Comparison of ENCODE assay signal across 22 cellular contexts in genomic region chr2:241901018-241901380, GRCh38. TPM values are rescaled to one million over a fixed set of nuclear protein-coding genes. Genes with fewer than 3 reads are reported as not detected.
DNase-seq lines count a peak whose midpoint lies in the region; ATAC-seq, FAIRE-seq and TF ChIP-seq lines count a peak whose summit lies in the region.
"Had no signal": no experiment of that assay in that cellular context is flagged by ENCODE, and none has a peak within 500 bp of the region (broad histone marks: within the 10 kb centered on the region; RNA-seq: fewer than 3 reads in every experiment).

No MANE protein-coding gene starts in this region.

- no peak for ATAC-seq in GM21390 (IDR thresholded peaks at IDR 0.05; ENCODE audit: unreplicated experiment)
- ATAC-seq in GM19324 (IDR thresholded peaks at IDR 0.05; ENCODE audit: low FRiP score, unreplicated experiment): no peak
- ATAC-seq: activated T-cell treated with anti-CD3 and anti-CD28 coated beads, Interleukin-2, amount 50 U/mL, for 4 hours; CD8-positive, alpha-beta T cell had no signal

- no peak overlapping the region for H3K4me3 Mint-ChIP-seq in MCF 10A (ENCODE audit: unreplicated experiment)
- peak overlapping the region; percentile 89 for H3K4me3 Mint-ChIP-seq in type B pancreatic cell
- H3K4me3 Mint-ChIP-seq: activated T-cell treated with anti-CD3 and anti-CD28 coated beads, Interleukin-2, amount 50 U/mL, for 4 hours; CD8-positive, alpha-beta T cell had no signal

- TF ChIP-seq EP300 in H1 (IDR thresholded peaks at IDR 0.05; ENCODE audit: borderline replicate concordance in 1 of 2, low read depth in 2 of 2, low read length in 2 of 2): no peak

- TF ChIP-seq CTCF in mammary epithelial cell (conservative IDR thresholded peaks at IDR 0.05 in 1 of 2, IDR thresholded peaks at IDR 0.05 in 1 of 2; ENCODE audit: extremely low read depth in 1 of 2, insufficient read depth in 1 of 2, low read depth in 1 of 2, low read length in 2 of 2): no peak
- no peak for TF ChIP-seq CTCF in MCF 10A (IDR thresholded peaks at IDR 0.05; ENCODE audit: unreplicated experiment)
- TF ChIP-seq CTCF in H1 (IDR thresholded peaks at IDR 0.05; ENCODE audit: control extremely low read depth in 1 of 3, insufficient read depth in 1 of 3, low read depth in 1 of 3, low read length in 3 of 3): no peak
- no peak for TF ChIP-seq CTCF in type B pancreatic cell (conservative IDR thresholded peaks at IDR 0.05)

- no peaks in the 10 kb centered on the region for H4K20me1 ChIP-seq in mammary epithelial cell (ENCODE audit: insufficient read depth, low read length)
- H4K20me1 ChIP-seq in H1 (replicated peaks in 1 of 2; ENCODE audit: control insufficient read depth in 1 of 2, insufficient read depth in 2 of 2, low read length in 2 of 2): peaks cover 0 to 1% of the 10 kb centered on the region in 2 experiments

- no peak overlapping the region; the same call in 1 of the 2 replicates for H2AK5ac ChIP-seq in H1 (ENCODE audit: low read depth, low read length)

- DNase-seq in mammary epithelial cell (no peak), MCF 10A (ENCODE audit: unreplicated experiment) (no peak), H1 (ENCODE audit: low read depth in 1 of 2, low spot score in 2 of 2) (peak in 1 of 2 experiments; percentile 42), mesenteric fat pad (ENCODE audit: low spot score) (peak; percentile 83), type B pancreatic cell (ENCODE audit: extremely low spot score, unreplicated experiment) (no peak), NCI-H2227 treated with DMSO at 0.1 percent for 48 hours (lab: John Stamatoyannopoulos, UW) (no peak)
- DNase-seq: activated CD4-positive, alpha-beta T cell treated with anti-CD3 and anti-CD28 coated beads, Interleukin-2, amount 50 U/mL, for 4 hours; activated T-cell treated with anti-CD3 and anti-CD28 coated beads, Interleukin-2, amount 50 U/mL, for 4 hours; CD8-positive, alpha-beta T cell; hippocampal formation; Karpas-422; kidney glomerular epithelial cell; NCI-H1417; psoas muscle; stimulated activated CD4-positive, alpha-beta T cell treated with anti-CD3 and anti-CD28 coated beads, Interleukin-12 subunit alpha, Interleukin-12 subunit beta, amount 100 ng/mL, for 4 hours; stimulated activated naive B cell treated with anti-CD40 and anti-IgM and Interleukin-4, amounts not matched to agents 10 μg/mL and 1 μg/mL and 100 μg/mL, for 72 hours had no signal

- H3K9me3 ChIP-seq in mammary epithelial cell (replicated peaks; ENCODE audit: insufficient read depth, low read length) (no peaks in the 10 kb centered on the region), H1 (ENCODE audit: insufficient read depth in 2 of 2, low read depth in 1 of 2, low read length in 1 of 2) (no peaks in the 10 kb centered on the region)
- H3K9me3 ChIP-seq: Peyer's patch, psoas muscle had no signal

- H3K4ac ChIP-seq in H1 (replicated peaks; ENCODE audit: insufficient read length, low read depth, low read length): no peak overlapping the region

- no peak overlapping the region for H3K56ac ChIP-seq in H1 (replicated peaks; ENCODE audit: insufficient read length, low read depth, low read length)

- dilution Hi-C loops in mammary epithelial cell (cut with HindIII; ENCODE audit: low sequenced_read_pairs): no loop called here

- intact Hi-C loops in mammary epithelial cell (cut with micrococcal nuclease) (no loop called here), MCF 10A (cut with micrococcal nuclease) (no loop called here)

- no peaks in the 10 kb centered on the region for H3K36me3 Mint-ChIP-seq in MCF 10A (ENCODE audit: insufficient read depth, unreplicated experiment)
- no peaks in the 10 kb centered on the region for H3K36me3 Mint-ChIP-seq in type B pancreatic cell

- FAIRE-seq in H1 (lab: Jason Lieb, UNC): no peak

- H3K4me3 ChIP-seq in mammary epithelial cell (replicated peaks in 1 of 3; ENCODE audit: insufficient read depth in 1 of 3, low read depth in 2 of 3, low read length in 3 of 3) (no peak overlapping the region), H1 (ENCODE audit: extremely low read depth in 1 of 4, insufficient read depth in 2 of 4, low read depth in 3 of 4, low read length in 4 of 4) (no peak overlapping the region)
- H3K4me3 ChIP-seq: psoas muscle had no signal

- 20% methylated on average over 13 of the region's 21 CpGs for WGBS in mammary epithelial cell (ENCODE audit: low coverage, missing lambda C conversion rate)
- 84% methylated on average over 21 of the region's 21 CpGs; no CpG with 5 or more reads in 1 of the 2 experiments for WGBS in H1 (ENCODE audit: extremely low coverage in 1 of 2, insufficient coverage in 1 of 2, insufficient read length in 1 of 2, insufficient replicate concordance in 2 of 2, low coverage in 1 of 2, low lambda C conversion rate in 2 of 2, missing lambda C conversion rate in 1 of 2), 2 experiments

- no peaks in the 10 kb centered on the region for H3K27me3 Mint-ChIP-seq in MCF 10A (ENCODE audit: insufficient read depth, unreplicated experiment)
- no peaks in the 10 kb centered on the region for H3K27me3 Mint-ChIP-seq in type B pancreatic cell
- H3K27me3 Mint-ChIP-seq: stimulated activated naive B cell treated with anti-CD40 and anti-IgM and Interleukin-4, amounts not matched to agents 10 μg/mL and 1 μg/mL and 100 μg/mL, for 72 hours had no signal

- no TSS peak for BruUV-seq in mammary epithelial cell (replicated peaks; lab: Mats Ljungman, UMichigan)
- no TSS peak for BruUV-seq in MCF 10A (replicated peaks; lab: Mats Ljungman, UMichigan)

- H3K4me2 ChIP-seq in mammary epithelial cell (ENCODE audit: insufficient read depth, low read depth, low read length): peak overlapping the region; percentile 91
- H3K4me2 ChIP-seq in H1 (ENCODE audit: insufficient read depth in 1 of 2, low read depth in 2 of 2, low read length in 2 of 2): peak overlapping the region in 1 of 2 experiments; percentile 71; a peak in 1 of 4 replicates

- H4K91ac ChIP-seq in H1 (replicated peaks; ENCODE audit: insufficient read length, low read length): peak overlapping the region; percentile 86

- CTCF ChIA-PET in mammary epithelial cell (lab: Charles Lee; ENCODE audit: low non-redundant PET) (no interaction called here), MCF 10A (lab: Yijun Ruan, JAX) (no interaction called here), H1 (lab: Charles Lee; ENCODE audit: partially characterized antibody) (interaction anchor here (0.8 kb wide), 1 partner anchor 91 kb away, joined by 3 read pairs; no protein-coding TSS in a partner anchor)

- peak overlapping the region; percentile 60; the same call in 1 of the 2 replicates for H2BK5ac ChIP-seq in H1 (ENCODE audit: low read depth, low read length)

- H2BK12ac ChIP-seq in H1 (ENCODE audit: low read depth, low read length): 0 out of 2 replicates have a peak overlapping the region, but pooled peaks have one; percentile 39

- H3K4me1 ChIP-seq in mammary epithelial cell (ENCODE audit: insufficient read depth, low read length): peaks cover 16% of the 10 kb centered on the region
- peaks cover 0 to 21% (median 13%) of the 10 kb centered on the region in 4 experiments; a peak in 6 of 7 replicates for H3K4me1 ChIP-seq in H1 (replicated peaks in 1 of 4; ENCODE audit: control insufficient read depth in 3 of 4, insufficient read depth in 4 of 4, low read length in 3 of 4)
- H3K4me1 ChIP-seq: Peyer's patch, psoas muscle had no signal

- 0 out of 2 replicates have a peak overlapping the region, but pooled peaks have one; percentile 61 for H2BK15ac ChIP-seq in H1 (ENCODE audit: low read length)

- H2BK20ac ChIP-seq in H1 (ENCODE audit: low read length): 0 out of 2 replicates have a peak overlapping the region, but pooled peaks have one; percentile 32

- H3K23me2 ChIP-seq in H1 (ENCODE audit: low read depth, low read length): peaks cover 14% of the 10 kb centered on the region; the same call in 1 of the 2 replicates

- H3K9ac ChIP-seq in mammary epithelial cell (ENCODE audit: insufficient read depth, low read length) (no peak overlapping the region), H1 (replicated peaks in 1 of 4; ENCODE audit: extremely low read depth in 1 of 4, low read depth in 3 of 4, low read length in 3 of 4) (no peak overlapping the region)

- H3K27me3 ChIP-seq in mammary epithelial cell (ENCODE audit: insufficient read depth, low read length): no peaks in the 10 kb centered on the region
- H3K27me3 ChIP-seq in H1 (replicated peaks in 1 of 4; ENCODE audit: control insufficient read depth in 3 of 4, extremely low read depth in 1 of 4, insufficient read depth in 3 of 4, low read length in 3 of 4): peaks cover 0 to 2% (median 0%) of the 10 kb centered on the region in 4 experiments; a peak in 2 of 7 replicates
- H3K27me3 ChIP-seq: Peyer's patch had no signal

- H3K27ac Mint-ChIP-seq in MCF 10A (ENCODE audit: low read depth, unreplicated experiment): no peak overlapping the region
- H3K27ac Mint-ChIP-seq in type B pancreatic cell: peak overlapping the region; percentile 81
- H3K27ac Mint-ChIP-seq: CD8-positive, alpha-beta T cell; stimulated activated naive B cell treated with anti-CD40 and anti-IgM and Interleukin-4, amounts not matched to agents 10 μg/mL and 1 μg/mL and 100 μg/mL, for 72 hours had no signal

- H3K9me3 Mint-ChIP-seq in MCF 10A (ENCODE audit: unreplicated experiment) (no peaks in the 10 kb centered on the region), type B pancreatic cell (no peaks in the 10 kb centered on the region)
- H3K9me3 Mint-ChIP-seq: activated T-cell treated with anti-CD3 and anti-CD28 coated beads, Interleukin-2, amount 50 U/mL, for 4 hours; CD8-positive, alpha-beta T cell had no signal

- POLR2A ChIA-PET in MCF 10A (lab: Yijun Ruan, JAX) (no interaction called here), H1 (lab: Charles Lee; ENCODE audit: partially characterized antibody) (no interaction called here)

- H4K5ac ChIP-seq in H1 (ENCODE audit: insufficient read length, low read depth, low read length): no peak overlapping the region

- no peaks in the 10 kb centered on the region for H3K36me3 ChIP-seq in mammary epithelial cell (ENCODE audit: insufficient read depth, low read length)
- no peaks in the 10 kb centered on the region; a peak in 1 of 8 replicates for H3K36me3 ChIP-seq in H1 (ENCODE audit: control insufficient read depth in 2 of 4, insufficient read depth in 4 of 4, low read length in 3 of 4)
- H3K36me3 ChIP-seq: cardiac muscle cell, Peyer's patch had no signal

- H3K18ac ChIP-seq in H1 (ENCODE audit: extremely low read depth, low read length): peak overlapping the region; percentile 48; the same call in 1 of the 2 replicates

- peaks cover 3% of the 10 kb centered on the region; the same call in 1 of the 2 replicates for H3K79me1 ChIP-seq in H1 (ENCODE audit: low read depth, low read length)

- no peak overlapping the region for H3K27ac ChIP-seq in mammary epithelial cell (ENCODE audit: insufficient read depth, low read depth, low read length)
- no peak overlapping the region for H3K27ac ChIP-seq in H1 (ENCODE audit: low read depth, low read length)
- H3K27ac ChIP-seq: Peyer's patch, psoas muscle had no signal

- H3K23ac ChIP-seq in H1 (ENCODE audit: insufficient read length): no peak overlapping the region

- H3K4me1 Mint-ChIP-seq in MCF 10A (ENCODE audit: insufficient read depth, unreplicated experiment): no peaks in the 10 kb centered on the region
- peaks cover 17% of the 10 kb centered on the region for H3K4me1 Mint-ChIP-seq in type B pancreatic cell (ENCODE audit: unreplicated experiment)

- no peak for TF ChIP-seq POLR2A in H1 (IDR thresholded peaks at IDR 0.05; ENCODE audit: control extremely low read depth in 1 of 2, low read depth in 2 of 2, low read length in 2 of 2)

- H3K79me2 ChIP-seq in mammary epithelial cell (ENCODE audit: insufficient read depth, low read length): no peaks in the 10 kb centered on the region
- H3K79me2 ChIP-seq in H1 (ENCODE audit: control insufficient read depth in 1 of 2, insufficient read depth in 2 of 2, low read length in 2 of 2): no peaks in the 10 kb centered on the region

- TF ChIP-seq RAD21 in H1 (IDR thresholded peaks at IDR 0.05 in 1 of 2, conservative IDR thresholded peaks at IDR 0.05 in 1 of 2; ENCODE audit: low read depth in 2 of 2, low read length in 2 of 2): no peak

- no peak overlapping the region for H3K14ac ChIP-seq in H1 (ENCODE audit: insufficient read length)

- H4K8ac ChIP-seq in H1 (ENCODE audit: extremely low read depth, insufficient read depth, low read length): no peak overlapping the region

- in situ Hi-C loops in mammary epithelial cell (cut with MboI; ENCODE audit: low sequenced_read_pairs in 2 of 2): no loop called here

- H2AFZ ChIP-seq in mammary epithelial cell (ENCODE audit: low read depth, low read length) (peak overlapping the region; percentile 83), H1 (ENCODE audit: low read length) (no peak overlapping the region)

- H2BK120ac ChIP-seq in H1 (replicated peaks; ENCODE audit: low read depth, low read length): no peak overlapping the region

RNA-seq across cellular contexts. Expression of gene RTP5, which starts 31.5 kb away (rescaled TPM):
- total RNA-seq in mammary epithelial cell: not detected
- polyA plus RNA-seq in mammary epithelial cell: not detected
- polyA minus RNA-seq in mammary epithelial cell: not detected
- not detected in 2 replicates for total RNA-seq in MCF 10A (2022)
- total RNA-seq in H1 (2021; fragmentation: NEBNext Ultra II Directional; extraction: Animal tissue kit (Norgen Biotek cat#: 25700)): not detected in 2 replicates
- polyA plus RNA-seq in H1 (2011; rRNA removed): 0.03 TPM in 1 of 2 replicates, not detected in the other
- not detected for polyA plus RNA-seq in H1 (2011; cell fraction: cytosol; rRNA removed)
- polyA plus RNA-seq in H1 (2011; cell fraction: nucleus; rRNA removed): not detected
- not detected in 4 replicates for polyA plus RNA-seq in H1 (2012, experiment 1 of 2)
- polyA plus RNA-seq in H1 (2012, experiment 2 of 2): not detected
- polyA plus RNA-seq in H1 (2013, experiment 1 of 2): not detected
- not detected for polyA plus RNA-seq in H1 (2013, experiment 2 of 2)
- polyA minus RNA-seq in H1 (2011; rRNA and poly(A)+ RNA removed): not detected in 2 replicates
- not detected for polyA minus RNA-seq in H1 (2011; cell fraction: cytosol; rRNA and poly(A)+ RNA removed)
- polyA minus RNA-seq in H1 (2011; cell fraction: nucleus; rRNA and poly(A)+ RNA removed): not detected
- total RNA-seq in mesenteric fat pad: not detected
- not detected in 2 replicates for total RNA-seq in type B pancreatic cell (ENCODE audit: low replicate concordance)
- total RNA-seq: cardiac muscle cell, HT-29, psoas muscle, urinary bladder had no signal
- polyA plus RNA-seq: cardiac muscle cell had no signal

RNA-seq across cellular contexts. Expression of gene PDCD1, which starts 42.3 kb away (rescaled TPM):
- total RNA-seq in mammary epithelial cell: not detected
- not detected for polyA plus RNA-seq in mammary epithelial cell
- not detected for polyA minus RNA-seq in mammary epithelial cell
- not detected in 2 replicates for total RNA-seq in MCF 10A (2022)
- total RNA-seq in H1 (2021; fragmentation: NEBNext Ultra II Directional; extraction: Animal tissue kit (Norgen Biotek cat#: 25700)): 0.48 and 0.73 TPM in 2 replicates
- 1.1 and 1.5 TPM in 2 replicates for polyA plus RNA-seq in H1 (2011; rRNA removed)
- polyA plus RNA-seq in H1 (2011; cell fraction: cytosol; rRNA removed): 1.1 TPM
- polyA plus RNA-seq in H1 (2011; cell fraction: nucleus; rRNA removed): 1.8 TPM
- polyA plus RNA-seq in H1 (2012, experiment 1 of 2): 0.37 to 0.80 TPM (median 0.56 TPM) in 4 replicates
- polyA plus RNA-seq in H1 (2012, experiment 2 of 2): 0.41 TPM
- polyA plus RNA-seq in H1 (2013, experiment 1 of 2): 1.5 TPM
- 1.5 TPM for polyA plus RNA-seq in H1 (2013, experiment 2 of 2)
- polyA minus RNA-seq in H1 (2011; rRNA and poly(A)+ RNA removed): 0.22 and 0.24 TPM in 2 replicates
- 2.5 TPM for polyA minus RNA-seq in H1 (2011; cell fraction: cytosol; rRNA and poly(A)+ RNA removed)
- polyA minus RNA-seq in H1 (2011; cell fraction: nucleus; rRNA and poly(A)+ RNA removed): 0.30 TPM
- total RNA-seq in mesenteric fat pad: 0.42 TPM
- total RNA-seq in type B pancreatic cell (ENCODE audit: low replicate concordance): not detected in 2 replicates
- total RNA-seq: cardiac muscle cell, HT-29, urinary bladder had no signal
- polyA plus RNA-seq: cardiac muscle cell had no signal
